8 cellular contexts compared by ENCODE assay signal in genomic region chr1:87292684-87293493, GRCh38. TPM values are rescaled to one million over a fixed set of nuclear protein-coding genes. Genes with fewer than 3 reads are reported as not detected.
A peak's percentile ranks its signal among the peaks of the same experiment; 100 is the strongest.
DNase-seq lines count a peak whose midpoint lies in the region; FAIRE-seq and TF ChIP-seq lines count a peak whose summit lies in the region.

No MANE protein-coding gene starts in this region.

- H3K27me3 ChIP-seq in osteoblast (ENCODE audit: insufficient read depth, low read length): no peaks in the 10 kb centered on the region

- H3K36me3 ChIP-seq in osteoblast (ENCODE audit: insufficient read depth, low read length): no peaks in the 10 kb centered on the region

- FAIRE-seq in GM18507 (lab: Jason Lieb, UNC): peak; percentile 84

- TF ChIP-seq CTCF in fibroblast of pulmonary artery (IDR thresholded peaks at IDR 0.05; ENCODE audit: low read length, missing control alignments) (peak; percentile 70), osteoblast (IDR thresholded peaks at IDR 0.05; ENCODE audit: extremely low read depth, low read depth, low read length) (peak; percentile 80), type B pancreatic cell (conservative IDR thresholded peaks at IDR 0.05) (peak; percentile 95)

- no peaks in the 10 kb centered on the region for H3K79me2 ChIP-seq in osteoblast (ENCODE audit: insufficient read depth, low read length)

- DNase-seq in A172 (ENCODE audit: low spot score) (peak; percentile 37), GM18507 (ENCODE audit: extremely low spot score, insufficient read length, low read depth) (peak; percentile 2), HuH-7 (ENCODE audit: low spot score) (peak; percentile 33), OCI-M1 (lab: John Stamatoyannopoulos, UW) (peak; percentile 82), fibroblast of pulmonary artery (ENCODE audit: low read depth) (peak; percentile 78), osteoblast (ENCODE audit: insufficient read length, low spot score, missing footprints) (no peak), type B pancreatic cell (ENCODE audit: extremely low spot score, unreplicated experiment) (no peak)
- peak; percentile 45 for DNase-seq in activated T-cell treated with anti-CD3 and anti-CD28 coated beads, Interleukin-2, amount 50 U/mL, for 24 hours

- H3K9me3 ChIP-seq in osteoblast (ENCODE audit: low read depth, low read length): no peaks in the 10 kb centered on the region

- H3K4me1 ChIP-seq in osteoblast (ENCODE audit: insufficient read depth, low read length): peaks cover 3% of the 10 kb centered on the region

- H3K27ac ChIP-seq in osteoblast (ENCODE audit: low read depth, low read length): no peak overlapping the region

- H3K4me3 ChIP-seq in fibroblast of pulmonary artery (replicated peaks; ENCODE audit: low read depth, low read length): no peak overlapping the region
- H3K4me3 ChIP-seq in osteoblast (ENCODE audit: insufficient read depth, low read length): no peak overlapping the region

- H3K4me2 ChIP-seq in osteoblast (ENCODE audit: insufficient read depth, low read length): no peak overlapping the region

- no peaks in the 10 kb centered on the region for H4K20me1 ChIP-seq in osteoblast (ENCODE audit: insufficient read depth, low read length)

- no peaks in the 10 kb centered on the region for H3K4me1 Mint-ChIP-seq in activated T-cell treated with anti-CD3 and anti-CD28 coated beads, Interleukin-2, amount 50 U/mL, for 24 hours (ENCODE audit: low read depth)
- H3K4me1 Mint-ChIP-seq in type B pancreatic cell (ENCODE audit: unreplicated experiment): peaks cover 17% of the 10 kb centered on the region

- H3K36me3 Mint-ChIP-seq in activated T-cell treated with anti-CD3 and anti-CD28 coated beads, Interleukin-2, amount 50 U/mL, for 24 hours (ENCODE audit: low read depth): no peaks in the 10 kb centered on the region
- no peaks in the 10 kb centered on the region for H3K36me3 Mint-ChIP-seq in type B pancreatic cell

- H3K9me3 Mint-ChIP-seq in activated T-cell treated with anti-CD3 and anti-CD28 coated beads, Interleukin-2, amount 50 U/mL, for 24 hours: no peaks in the 10 kb centered on the region
- no peaks in the 10 kb centered on the region for H3K9me3 Mint-ChIP-seq in type B pancreatic cell

- no peak overlapping the region for H3K4me3 Mint-ChIP-seq in activated T-cell treated with anti-CD3 and anti-CD28 coated beads, Interleukin-2, amount 50 U/mL, for 24 hours
- no peak overlapping the region for H3K4me3 Mint-ChIP-seq in type B pancreatic cell

- no peak overlapping the region for H3K27ac Mint-ChIP-seq in activated T-cell treated with anti-CD3 and anti-CD28 coated beads, Interleukin-2, amount 50 U/mL, for 24 hours
- no peak overlapping the region for H3K27ac Mint-ChIP-seq in type B pancreatic cell

- no peak overlapping the region for H2AFZ ChIP-seq in osteoblast (ENCODE audit: low read length)

- peaks cover 10% of the 10 kb centered on the region for H3K27me3 Mint-ChIP-seq in activated T-cell treated with anti-CD3 and anti-CD28 coated beads, Interleukin-2, amount 50 U/mL, for 24 hours
- H3K27me3 Mint-ChIP-seq in type B pancreatic cell: peaks cover 12% of the 10 kb centered on the region

RNA-seq across cellular contexts. Expression of gene LMO4, which starts 35.8 kb away (rescaled TPM):
- total RNA-seq in A172 (2014; rRNA removed; shearing (Covaris generic)): 40.0 and 55.3 TPM in 2 replicates
- total RNA-seq in osteoblast (61.9 and 62.8 TPM in 2 replicates), type B pancreatic cell (ENCODE audit: low replicate concordance) (114 and 132 TPM in 2 replicates)

Comparison
In these comparisons a context has a peak if more than half of its experiments do, and no peak if none do; other contexts are left out.
1. DNase-seq: peak in A172 (single experiment), GM18507 (single experiment), HuH-7 (single experiment), OCI-M1 (single experiment), activated T-cell treated with anti-CD3 and anti-CD28 coated beads, Interleukin-2, amount 50 U/mL, for 24 hours (single experiment) and fibroblast of pulmonary artery (single experiment); none in osteoblast (single experiment) and type B pancreatic cell (single experiment).
2. Peak in every context shown above with its lines, with median percentiles within 50 percentile points of each other: CTCF ChIP-seq.